In genomic region chr4:56739104-56739777, GRCh38 we compare ENCODE assay signal across 20 cellular contexts. TPM values are rescaled to one million over a fixed set of nuclear protein-coding genes. Genes with fewer than 3 reads are reported as not detected.
DNase-seq lines count a peak whose midpoint lies in the region; TF ChIP-seq lines count a peak whose summit lies in the region.
"Had no signal": no experiment of that assay in that cellular context is flagged by ENCODE, and none has a peak within 500 bp of the region (broad histone marks: within the 10 kb centered on the region; RNA-seq: fewer than 3 reads in every experiment).

No MANE protein-coding gene starts in this region.

- intact Hi-C loops in colonic mucosa (cut with DNase I) = no loop called here

- H2AFZ ChIP-seq in smooth muscle cell (ENCODE audit: low read depth) = peak overlapping the region; percentile 10

- H3F3A ChIP-seq in smooth muscle cell (ENCODE audit: low read depth) = peaks cover 14% of the 10 kb centered on the region

- DNase-seq in LNCaP clone FGC (ENCODE audit: low read depth) (peak; percentile 49), amniotic epithelial cell (ENCODE audit: low read depth) (peak; percentile 86), fibroblast of pulmonary artery (ENCODE audit: low read depth) (peak; percentile 10), smooth muscle cell (lab: John Stamatoyannopoulos, UW; ENCODE audit: unreplicated experiment) (no peak), NCI-H345 (lab: John Stamatoyannopoulos, UW) (no peak), colonic mucosa (no peak)
- DNase-seq in stimulated activated CD4-positive, alpha-beta T cell treated with anti-CD3 and anti-CD28 coated beads, Interleukin-4, amount 100 ng/mL, for 1 hour = no peak
- DNase-seq: activated CD4-positive, alpha-beta T cell treated with anti-CD3 and anti-CD28 coated beads, Interleukin-2, amount 10 ng/mL, durations not matched to agents 7 days and 5 days; activated naive CD8-positive, alpha-beta T cell treated with anti-CD3 and anti-CD28 coated beads, Interleukin-2, amount 10 ng/mL, durations not matched to agents 7 days and 5 days; CD8-positive, alpha-beta memory T cell; dermis blood vessel endothelial cell; left cardiac atrium; natural killer cell; NCI-H2171 treated with DMSO at 0.1 percent for 48 hours; NCI-H748 treated with DMSO at 0.1 percent for 48 hours; pancreas; right cardiac atrium; SHP77 treated with DMSO at 0.1 percent for 48 hours had no signal

- 34% methylated on average over 4 of the region's 4 CpGs for WGBS in smooth muscle cell (ENCODE audit: low lambda C conversion rate)

- no peaks in the 10 kb centered on the region for H3K79me2 ChIP-seq in smooth muscle cell (ENCODE audit: low read depth)

- H3K27ac ChIP-seq in smooth muscle cell (ENCODE audit: low read depth) (peak overlapping the region; percentile 10), colonic mucosa (no peak overlapping the region)
- H3K27ac ChIP-seq: pancreas, thoracic aorta had no signal

- H3K4me1 ChIP-seq in smooth muscle cell (ENCODE audit: low read depth) (no peaks in the 10 kb centered on the region), colonic mucosa (peaks cover 5% of the 10 kb centered on the region)
- H3K4me1 ChIP-seq: pancreas had no signal

- H3K9ac ChIP-seq in smooth muscle cell (ENCODE audit: low read depth) = no peak overlapping the region
- H3K9ac ChIP-seq in colonic mucosa (ENCODE audit: low read depth in 2 of 2, low read length in 2 of 2) = no peak overlapping the region

- H3K36me3 ChIP-seq in smooth muscle cell (ENCODE audit: low read depth) = no peaks in the 10 kb centered on the region
- no peaks in the 10 kb centered on the region for H3K36me3 ChIP-seq in colonic mucosa
- H3K36me3 ChIP-seq: pancreas, thoracic aorta had no signal

- H4K20me1 ChIP-seq in smooth muscle cell (ENCODE audit: low read depth) = no peaks in the 10 kb centered on the region

- TF ChIP-seq CTCF in LNCaP clone FGC (IDR thresholded peaks at IDR 0.05; ENCODE audit: control insufficient read depth, extremely low read depth, insufficient read depth) (no peak), fibroblast of pulmonary artery (IDR thresholded peaks at IDR 0.05; ENCODE audit: low read length, missing control alignments) (no peak), smooth muscle cell (IDR thresholded peaks at IDR 0.05; ENCODE audit: borderline replicate concordance, insufficient read depth, poor library complexity, severe bottlenecking) (no peak), colonic mucosa (IDR thresholded peaks at IDR 0.05) (no peak)

- H3K4me2 ChIP-seq in smooth muscle cell = peak overlapping the region; percentile 33

- H3K4me3 ChIP-seq in LNCaP clone FGC (ENCODE audit: low read depth, low read length) (no peak overlapping the region), fibroblast of pulmonary artery (replicated peaks; ENCODE audit: low read depth, low read length) (no peak overlapping the region), smooth muscle cell (no peak overlapping the region), colonic mucosa (no peak overlapping the region)
- H3K4me3 ChIP-seq: pancreas, thoracic aorta had no signal

- H3K9me3 ChIP-seq in smooth muscle cell (replicated peaks; ENCODE audit: low read depth) (no peaks in the 10 kb centered on the region), colonic mucosa (no peaks in the 10 kb centered on the region)
- H3K9me3 ChIP-seq: pancreas, thoracic aorta had no signal

- no peaks in the 10 kb centered on the region for H3K27me3 ChIP-seq in smooth muscle cell (ENCODE audit: low read depth)
- H3K27me3 ChIP-seq in colonic mucosa = no peaks in the 10 kb centered on the region
- H3K27me3 ChIP-seq: pancreas had no signal

RNA-seq across cellular contexts. Expression of gene HOPX, which starts 58.1 kb away (rescaled TPM):
- total RNA-seq in smooth muscle cell (86.9 and 142 TPM in 2 replicates), colonic mucosa (1 to 10 TPM; 1.5 to 5.7 TPM)
- polyA plus RNA-seq in smooth muscle cell = 66.0 and 111 TPM in 2 replicates
- total RNA-seq: HepG2 had no signal
- polyA plus RNA-seq: HepG2 had no signal

Comparison
In these comparisons a context has a peak if more than half of its experiments do, and no peak if none do; other contexts are left out.
1. DNase-seq: peak in LNCaP clone FGC (single experiment), amniotic epithelial cell (single experiment) and fibroblast of pulmonary artery (single experiment); none in smooth muscle cell (single experiment), NCI-H345 (single experiment), stimulated activated CD4-positive, alpha-beta T cell treated with anti-CD3 and anti-CD28 coated beads, Interleukin-4, amount 100 ng/mL, for 1 hour (single experiment) and colonic mucosa (single experiment).
2. RNA of gene HOPX, which starts 58.1 kb away (total RNA-seq): 86.9 to 142 TPM in smooth muscle cell; 1.5 to 5.7 TPM in colonic mucosa; every median in the first group is over 10 times any median in the second.